In the genomic region with DNA sequence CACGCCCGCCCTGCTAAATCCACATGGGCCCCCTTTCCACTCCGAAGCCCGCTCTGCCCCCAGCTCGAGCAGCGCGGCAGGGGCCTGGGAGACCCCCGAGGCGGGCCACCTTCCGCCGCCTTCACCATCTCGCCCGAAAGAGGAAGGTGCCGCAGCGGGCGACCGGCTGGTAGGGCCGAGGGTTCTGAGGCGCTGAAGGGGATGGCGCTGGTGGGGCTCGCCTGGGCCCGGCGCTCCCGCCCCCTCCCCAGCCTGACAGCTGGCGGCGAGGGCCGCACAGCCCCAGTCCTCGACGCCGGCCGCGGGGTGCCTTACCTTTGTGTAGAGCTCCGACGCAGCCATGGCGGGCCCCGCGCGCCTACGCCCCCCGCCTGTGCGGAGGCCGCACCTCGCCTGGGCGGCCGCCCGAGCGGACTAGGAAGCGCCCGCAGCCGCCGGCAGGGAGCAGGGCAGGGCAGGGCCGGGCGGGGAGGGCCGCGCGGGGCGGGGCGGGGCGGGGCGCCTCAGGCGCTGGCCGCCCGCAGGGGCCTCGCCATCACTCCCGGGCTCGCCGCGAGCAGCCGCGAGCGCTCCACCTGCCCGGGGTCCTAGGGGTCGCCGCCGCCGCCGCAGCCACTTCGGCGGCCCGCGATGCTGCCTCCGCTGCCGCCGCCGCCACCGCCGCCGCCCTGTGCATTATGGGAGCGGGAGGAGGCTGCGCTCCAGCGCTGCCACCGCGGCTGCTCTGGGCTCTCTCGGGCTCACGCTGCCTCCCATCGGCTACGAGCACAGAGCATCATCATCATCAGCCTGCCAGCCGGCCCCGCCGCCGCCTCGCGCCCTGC, we compare ENCODE assay signal across 8 cellular contexts. TPM values are rescaled to one million over a fixed set of nuclear protein-coding genes. Genes with fewer than 3 reads are reported as not detected.
A peak's percentile ranks its signal among the peaks of the same experiment; 100 is the strongest.
DNase-seq lines count a peak whose midpoint lies in the region; ATAC-seq and TF ChIP-seq lines count a peak whose summit lies in the region.

A gene (minus strand): TSS at position 416 of the 824 bp plus-strand sequence. CDS start 74 bp downstream, at position 342.

- H3K4me1 ChIP-seq in neuron (ENCODE audit: insufficient read depth, low read length), result peaks cover 19% of the 10 kb centered on the region
- H3K4me1 ChIP-seq in subcutaneous abdominal adipose tissue (ENCODE audit: control insufficient read depth in 5 of 5, insufficient read depth in 5 of 5, low read length in 5 of 5), result peaks cover 0 to 24% (median 21%) of the 10 kb centered on the region in 5 donors

- peak; percentile 77 for ATAC-seq in GM21360 (IDR thresholded peaks at IDR 0.05; ENCODE audit: unreplicated experiment)

- DNase-seq in DMS53 (lab: John Stamatoyannopoulos, UW) (peak; percentile 72), HT-29 (ENCODE audit: low spot score) (peak; percentile 45), RPMI8226 (peak; percentile 92), fibroblast of villous mesenchyme (ENCODE audit: low read depth) (peak; percentile 60)
- DNase-seq in activated effector memory CD4-positive, alpha-beta T cell treated with Interleukin-2 at 50 U/mL for 16 hours, result peak; percentile 78

- peak within 1 kb of the TSS; percentile 57 for H3K27ac ChIP-seq in subcutaneous abdominal adipose tissue (ENCODE audit: low read depth, low read length)

- H3K4me3 ChIP-seq in fibroblast of villous mesenchyme (ENCODE audit: low read depth, low read length), result peak within 1 kb of the TSS; percentile 78
- H3K4me3 ChIP-seq in neuron (ENCODE audit: low read length), result peak within 1 kb of the TSS; percentile 97
- peak within 1 kb of the TSS; percentile 74 to 84 (median 80) for H3K4me3 ChIP-seq in subcutaneous abdominal adipose tissue (ENCODE audit: low read depth in 1 of 5, low read length in 5 of 5)

- H3K27me3 ChIP-seq in neuron (ENCODE audit: insufficient read depth, low read length) (peaks cover 3% of the 10 kb centered on the region), subcutaneous abdominal adipose tissue (ENCODE audit: control insufficient read depth in 5 of 5, insufficient read depth in 4 of 5, low read length in 5 of 5) (peaks cover 0 to 6% (median 0%) of the 10 kb centered on the region in 5 donors)

- peak within 1 kb of the TSS; percentile 100 for H2AFZ ChIP-seq in neuron (ENCODE audit: low read depth, low read length)

- H3K36me3 ChIP-seq in neuron (ENCODE audit: insufficient read depth, low read length) (no peaks in the 10 kb centered on the region), subcutaneous abdominal adipose tissue (ENCODE audit: control insufficient read depth in 5 of 5, insufficient read depth in 5 of 5, low read length in 5 of 5) (no peaks in the 10 kb centered on the region)

- H3K9me3 ChIP-seq in neuron (ENCODE audit: low read length) (no peaks in the 10 kb centered on the region), subcutaneous abdominal adipose tissue (ENCODE audit: control insufficient read depth in 5 of 5, low read length in 5 of 5) (no peaks in the 10 kb centered on the region)

- H3K9ac ChIP-seq in subcutaneous abdominal adipose tissue (ENCODE audit: low read length in 5 of 5), result peak within 1 kb of the TSS; percentile 56 to 89 (median 80)

- no peak for TF ChIP-seq CTCF in fibroblast of villous mesenchyme (IDR thresholded peaks at IDR 0.05; ENCODE audit: insufficient read depth, low read depth, low read length)

RNA-seq across cellular contexts. Expression of the gene that starts here (rescaled TPM):
- 0.76 and 0.91 TPM in 2 replicates for total RNA-seq in HT-29 (2014; rRNA removed; shearing (Covaris generic))
- total RNA-seq in fibroblast of villous mesenchyme, result 45.1 and 53.1 TPM in 2 replicates

Comparison
In these comparisons a context has a peak if more than half of its experiments do, and no peak if none do; other contexts are left out.
1. Peak in every context shown above with its lines: DNase-seq, ATAC-seq, H3K4me3 ChIP-seq and H3K27ac ChIP-seq.
2. RNA of the gene that starts here (total RNA-seq): 45.1 to 53.1 TPM in fibroblast of villous mesenchyme; 0.76 to 0.91 TPM in HT-29; every median in the first group is over 10 times any median in the second.
3. Peak in DNase-seq in HT-29; RNA of the gene not detected or under 1 TPM.